15 cellular contexts compared by ENCODE assay signal in genomic region chr4:41158756-41159155, GRCh38. TPM values are rescaled to one million over a fixed set of nuclear protein-coding genes. Genes with fewer than 3 reads are reported as not detected.
"Had no signal": no experiment of that assay in that cellular context is flagged by ENCODE, and none has a peak within 500 bp of the region (broad histone marks: within the 10 kb centered on the region; RNA-seq: fewer than 3 reads in every experiment).

No MANE protein-coding gene starts in this region.

- H3K27me3 ChIP-seq: body of pancreas, neutrophil had no signal

- DNase-seq: activated CD4-positive, alpha-beta T cell treated with anti-CD3 and anti-CD28 coated beads, Interleukin-2, amount 10 ng/mL, durations not matched to agents 7 days and 5 days; activated CD8-positive, alpha-beta memory T cell treated with anti-CD3 and anti-CD28 coated beads, Interleukin-2, amount 50 U/mL, for 48 hours; activated gamma-delta T cell treated with Interleukin-2 at 50 U/mL for 16 hours; activated T-cell treated with anti-CD3 and anti-CD28 coated beads, Interleukin-2, amount 50 U/mL, for 72 hours; amniotic stem cell; body of pancreas; effector CD8-positive, alpha-beta T cell; head of caudate nucleus; naive thymus-derived CD4-positive, alpha-beta T cell; stimulated activated CD4-positive, alpha-beta T cell treated with anti-CD3 and anti-CD28 coated beads, Interleukin-15, amount 100 ng/mL, for 24 hours; stimulated activated CD4-positive, alpha-beta T cell treated with anti-CD3 and anti-CD28 coated beads, Interleukin-4, amount 100 ng/mL, for 1 hour; stimulated activated naive CD4-positive, alpha-beta T cell treated with Interleukin-2 at 50 U/mL for 16 hours; substantia nigra had no signal

- ATAC-seq: activated T-cell treated with anti-CD3 and anti-CD28 coated beads, Interleukin-2, amount 50 U/mL, for 72 hours; body of pancreas; naive thymus-derived CD4-positive, alpha-beta T cell had no signal

- H3K27ac ChIP-seq: body of pancreas, neutrophil had no signal

- H3K4me3 ChIP-seq: body of pancreas had no signal

- FAIRE-seq: frontal cortex had no signal

- H3K9me3 ChIP-seq: body of pancreas, neutrophil had no signal

- H3K36me3 ChIP-seq: neutrophil had no signal

RNA-seq across cellular contexts. Expression of gene APBB2, which starts 55.6 kb away (rescaled TPM):
- polyA plus RNA-seq: naive thymus-derived CD4-positive, alpha-beta T cell had no signal
